20 cellular contexts compared by ENCODE assay signal in the genomic region with DNA sequence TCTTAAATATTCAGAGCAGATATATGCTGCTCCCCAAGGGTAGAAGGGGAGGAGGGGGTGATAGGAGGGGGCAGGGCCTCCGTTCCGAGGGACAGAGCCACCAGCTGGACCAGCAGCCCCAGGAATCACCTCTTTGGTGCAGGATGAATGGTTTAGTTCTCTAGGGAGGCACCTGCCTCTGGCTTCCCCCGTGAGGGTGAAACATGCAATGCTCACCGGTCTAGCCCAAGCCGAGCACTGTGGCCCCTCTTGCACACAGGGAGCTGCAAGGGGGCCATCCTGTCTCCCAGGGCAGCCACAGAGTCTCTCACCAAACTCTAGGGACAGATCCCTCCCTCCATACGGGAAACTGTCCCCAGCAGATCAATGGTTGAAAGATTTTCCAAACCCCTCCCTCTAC.
"Had no signal": no experiment of that assay in that cellular context is flagged by ENCODE, and none has a peak within 500 bp of the region (broad histone marks: within the 10 kb centered on the region; RNA-seq: fewer than 3 reads in every experiment).

No MANE protein-coding gene starts in this region.

- H3K4me2 ChIP-seq: neural progenitor cell had no signal

- DNase-seq: cortex of kidney; effector memory CD8-positive, alpha-beta T cell; mesenchymal stem cell; midbrain; naive thymus-derived CD4-positive, alpha-beta T cell; nucleus accumbens; ovary; psoas muscle; right cardiac atrium; sigmoid colon; stimulated activated CD4-positive, alpha-beta T cell treated with anti-CD3 and anti-CD28 coated beads, Interleukin-2, amount 100 ng/mL, for 24 hours; stimulated activated CD4-positive, alpha-beta T cell treated with anti-CD3 and anti-CD28 coated beads, Interleukin-4, amount 100 ng/mL, for 24 hours; stimulated activated naive CD4-positive, alpha-beta T cell treated with Interleukin-2 at 50 U/mL for 16 hours; stomach had no signal

- H3K4me1 ChIP-seq: psoas muscle, sigmoid colon, tibial artery had no signal

- H3K27me3 ChIP-seq: neural progenitor cell, ovary, sigmoid colon, stomach, tibial artery had no signal

- H3K27ac ChIP-seq: neural progenitor cell, ovary, psoas muscle, sigmoid colon, stomach, tibial artery had no signal

- H3K36me3 ChIP-seq: neural progenitor cell, ovary, sigmoid colon, stomach, tibial artery had no signal

- ATAC-seq: effector memory CD8-positive, alpha-beta T cell; naive thymus-derived CD4-positive, alpha-beta T cell; psoas muscle; right cardiac atrium; stimulated activated effector memory CD8-positive, alpha-beta T cell treated with anti-CD3 and anti-CD28 coated beads, Interleukin-12 subunit alpha, Interleukin-12 subunit beta, amount 100 ng/mL, for 72 hours had no signal

- H3K9me3 ChIP-seq: ovary, psoas muscle, sigmoid colon, stomach, tibial artery had no signal

- H3K9ac ChIP-seq: neural progenitor cell had no signal

- H3K4me3 ChIP-seq: neural progenitor cell, ovary, psoas muscle, sigmoid colon, stomach, tibial artery had no signal

- FAIRE-seq: frontal cortex, keratinocyte, urothelium cell line had no signal

- H2AFZ ChIP-seq: neural progenitor cell had no signal
